ENCODE assay signal across 9 cellular contexts in genomic region chr3:15331072-15331605, GRCh38. TPM values are rescaled to one million over a fixed set of nuclear protein-coding genes. Genes with fewer than 3 reads are reported as not detected.
DNase-seq lines count a peak whose midpoint lies in the region; ATAC-seq and TF ChIP-seq lines count a peak whose summit lies in the region.
"Had no signal": no experiment of that assay in that cellular context is flagged by ENCODE, and none has a peak within 500 bp of the region (broad histone marks: within the 10 kb centered on the region; RNA-seq: fewer than 3 reads in every experiment).

No MANE protein-coding gene starts in this region.

- peak overlapping the region; percentile 80 for H3K4me3 Mint-ChIP-seq in activated CD4-positive, alpha-beta T cell treated with anti-CD3 and anti-CD28 coated beads, Interleukin-2, amount 10 ng/mL, durations not matched to agents 7 days and 5 days

- H3K4me3 ChIP-seq in ascending aorta (peak overlapping the region; percentile 95 to 99), right lobe of liver (peak overlapping the region; percentile 54 to 77 (median 77)), tibial artery (peak overlapping the region; percentile 82 to 88), body of pancreas (peak overlapping the region in 1 of 2 donors; percentile 72)

- intact Hi-C loops in ascending aorta (cut with DNase I) (loop anchor here (2.0 kb wide), 1 partner anchor 38 kb away; no protein-coding TSS in a partner anchor), right lobe of liver (cut with DNase I) (no loop called here), tibial artery (cut with DNase I; ENCODE audit: low total_unique reads) (loop anchor here (2.0 to 5.0 kb wide), 2 partner anchors 46 to 64 kb away; no protein-coding TSS in a partner anchor), body of pancreas (cut with DNase I) (loop anchor here (10.0 kb wide), 1 partner anchor 56 kb away; no protein-coding TSS in a partner anchor)

- peaks cover 6% of the 10 kb centered on the region for H3K27me3 Mint-ChIP-seq in activated CD4-positive, alpha-beta T cell treated with anti-CD3 and anti-CD28 coated beads, Interleukin-2, amount 10 ng/mL, durations not matched to agents 7 days and 5 days

- H3K4me1 ChIP-seq in ascending aorta (peaks cover 0 to 18% of the 10 kb centered on the region in 2 donors), right lobe of liver (peaks cover 0 to 31% (median 9%) of the 10 kb centered on the region in 4 donors), tibial artery (peaks cover 0 to 33% (median 21%) of the 10 kb centered on the region in 4 donors), body of pancreas (peaks cover 12% of the 10 kb centered on the region)

- peaks cover 42% of the 10 kb centered on the region for H3K36me3 Mint-ChIP-seq in activated CD4-positive, alpha-beta T cell treated with anti-CD3 and anti-CD28 coated beads, Interleukin-2, amount 10 ng/mL, durations not matched to agents 7 days and 5 days (ENCODE audit: low read depth)

- no peak for TF ChIP-seq CTCF in ascending aorta (IDR thresholded peaks at IDR 0.05)
- TF ChIP-seq CTCF in right lobe of liver (IDR thresholded peaks at IDR 0.05) = no peak
- no peak for TF ChIP-seq CTCF in tibial artery (IDR thresholded peaks at IDR 0.05)
- no peak for TF ChIP-seq CTCF in body of pancreas (IDR thresholded peaks at IDR 0.05)

- ATAC-seq in right lobe of liver (no peak), body of pancreas (no peak), GM21786 (IDR thresholded peaks at IDR 0.05; ENCODE audit: unreplicated experiment) (no peak)

- POLR2A ChIA-PET in activated CD4-positive, alpha-beta T cell treated with anti-CD3 and anti-CD28 coated beads, Interleukin-2, amount 10 ng/mL, durations not matched to agents 7 days and 5 days (lab: Charles Lee) = no interaction called here

- no peaks in the 10 kb centered on the region for H3K27me3 ChIP-seq in ascending aorta
- H3K27me3 ChIP-seq in right lobe of liver = no peaks in the 10 kb centered on the region
- no peaks in the 10 kb centered on the region for H3K27me3 ChIP-seq in tibial artery
- no peaks in the 10 kb centered on the region for H3K27me3 ChIP-seq in body of pancreas

- no peaks in the 10 kb centered on the region for H3K9me3 ChIP-seq in ascending aorta
- H3K9me3 ChIP-seq in right lobe of liver = no peaks in the 10 kb centered on the region
- no peaks in the 10 kb centered on the region for H3K9me3 ChIP-seq in tibial artery
- H3K9me3 ChIP-seq in body of pancreas = no peaks in the 10 kb centered on the region

- 16% methylated on average over 6 of the region's 6 CpGs for WGBS in right lobe of liver (ENCODE audit: insufficient coverage, low coverage, low lambda C conversion rate, missing lambda C conversion rate)
- 46 to 51% methylated on average over 6 of the region's 6 CpGs for WGBS in body of pancreas, 2 donors

- peak overlapping the region; percentile 46 for H3K27ac Mint-ChIP-seq in activated CD4-positive, alpha-beta T cell treated with anti-CD3 and anti-CD28 coated beads, Interleukin-2, amount 10 ng/mL, durations not matched to agents 7 days and 5 days

- H3K27ac ChIP-seq in ascending aorta = peak overlapping the region; percentile 92 to 94
- peak overlapping the region; percentile 38 to 84 (median 66) for H3K27ac ChIP-seq in right lobe of liver
- peak overlapping the region; percentile 88 to 93 for H3K27ac ChIP-seq in tibial artery
- H3K27ac ChIP-seq in body of pancreas = no peak overlapping the region

- TF ChIP-seq POLR2A in right lobe of liver (IDR thresholded peaks at IDR 0.05) = no peak
- no peak for TF ChIP-seq POLR2A in body of pancreas (IDR thresholded peaks at IDR 0.05)

- DNase-seq in activated CD4-positive, alpha-beta T cell treated with anti-CD3 and anti-CD28 coated beads, Interleukin-2, amount 10 ng/mL, durations not matched to agents 7 days and 5 days = no peak
- no peak for DNase-seq in activated CD4-positive, alpha-beta T cell treated with anti-CD3 and anti-CD28 coated beads, Interleukin-2, amount 50 U/mL, for 4 hours
- DNase-seq in ascending aorta (ENCODE audit: low spot score in 2 of 2) = no peak
- no peak for DNase-seq in right lobe of liver
- no peak for DNase-seq in tibial artery
- DNase-seq in body of pancreas = no peak
- no peak for DNase-seq in dermis blood vessel endothelial cell
- DNase-seq: cortex of kidney had no signal

- peaks cover 66% of the 10 kb centered on the region for H3K4me1 Mint-ChIP-seq in activated CD4-positive, alpha-beta T cell treated with anti-CD3 and anti-CD28 coated beads, Interleukin-2, amount 10 ng/mL, durations not matched to agents 7 days and 5 days

- no peaks in the 10 kb centered on the region for H3K36me3 ChIP-seq in ascending aorta
- H3K36me3 ChIP-seq in right lobe of liver = no peaks in the 10 kb centered on the region
- peaks cover 0 to 6% (median 5%) of the 10 kb centered on the region in 3 donors for H3K36me3 ChIP-seq in tibial artery
- H3K36me3 ChIP-seq in body of pancreas (replicated peaks in 1 of 2; ENCODE audit: insufficient read depth in 1 of 2, low read depth in 2 of 2) = no peaks in the 10 kb centered on the region

- CTCF ChIA-PET in activated CD4-positive, alpha-beta T cell treated with anti-CD3 and anti-CD28 coated beads, Interleukin-2, amount 10 ng/mL, durations not matched to agents 7 days and 5 days (lab: Charles Lee) = interaction anchor here (0.6 to 6.4 kb wide), 6 partner anchors 11 to 124 kb away, joined by 3 to 60 read pairs (median 6); no protein-coding TSS in a partner anchor

- no peaks in the 10 kb centered on the region for H3K9me3 Mint-ChIP-seq in activated CD4-positive, alpha-beta T cell treated with anti-CD3 and anti-CD28 coated beads, Interleukin-2, amount 10 ng/mL, durations not matched to agents 7 days and 5 days

RNA-seq across cellular contexts. Expression of gene SH3BP5, which starts 1.2 kb away (rescaled TPM):
- total RNA-seq in activated CD4-positive, alpha-beta T cell treated with anti-CD3 and anti-CD28 coated beads, Interleukin-2, amount 10 ng/mL, durations not matched to agents 7 days and 5 days = 10 to 100 TPM; 33.8 to 38.2 TPM
- total RNA-seq in ascending aorta = 65.9 TPM
- 10 to 100 TPM in 4 of 6 experiments, 1 to 10 TPM in 2; 8.9 to 19.2 (median 13.8) TPM for total RNA-seq in right lobe of liver
- total RNA-seq in body of pancreas = 10 to 100 TPM; 13.7 to 21.8 TPM
- total RNA-seq in dermis blood vessel endothelial cell = 134 and 145 TPM in 2 replicates

Comparison
In these comparisons a context has a peak if more than half of its experiments do, and no peak if none do; other contexts are left out.
1. H3K27ac ChIP-seq: peak in ascending aorta (2 of 2), right lobe of liver (3 of 3) and tibial artery (2 of 2); none in body of pancreas (0 of 4).
2. intact Hi-C loops: an anchor here in ascending aorta (2.0 kb wide), tibial artery (2.0 to 5.0 kb wide) and body of pancreas (10.0 kb wide); none called in right lobe of liver.